Comparison of ENCODE assay signal across 12 cellular contexts in the genomic region with DNA sequence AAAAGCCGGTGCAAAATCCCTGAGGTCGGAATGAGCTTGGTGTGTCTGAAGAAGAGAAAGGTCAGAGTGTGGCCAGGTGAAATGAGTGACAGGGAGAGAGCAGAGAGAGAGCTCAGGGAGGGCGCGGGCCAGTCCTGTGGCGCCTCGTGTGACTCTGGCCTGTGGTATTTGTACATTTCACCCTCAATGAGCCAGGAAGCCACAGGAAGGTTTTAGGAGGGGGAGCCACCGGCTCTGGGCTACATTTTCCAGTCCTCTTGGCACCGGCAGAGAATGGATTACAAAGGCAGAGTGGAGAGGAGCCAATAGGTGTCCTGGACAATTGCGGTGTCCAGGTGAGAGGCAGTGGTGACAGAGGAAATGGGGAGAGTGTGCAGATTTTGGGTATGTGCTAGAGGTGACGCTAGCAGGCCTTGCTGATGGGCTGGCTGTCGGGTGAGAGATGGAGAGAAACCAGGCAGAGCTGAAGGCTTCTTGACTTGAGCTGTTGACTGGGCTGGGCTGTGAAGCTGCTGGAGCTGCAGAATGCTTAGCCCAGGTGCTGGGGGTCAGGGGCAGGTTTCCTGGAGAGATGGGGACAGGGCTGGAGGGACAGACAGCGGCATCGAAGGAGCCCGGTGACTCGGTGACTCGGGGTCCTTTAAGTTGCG. TPM values are rescaled to one million over a fixed set of nuclear protein-coding genes. Genes with fewer than 3 reads are reported as not detected.
DNase-seq lines count a peak whose midpoint lies in the region; ATAC-seq and TF ChIP-seq lines count a peak whose summit lies in the region.
"Had no signal": no experiment of that assay in that cellular context is flagged by ENCODE, and none has a peak within 500 bp of the region (broad histone marks: within the 10 kb centered on the region; RNA-seq: fewer than 3 reads in every experiment).

No MANE protein-coding gene starts in this region.

- no peak overlapping the region for H3K27ac Mint-ChIP-seq in WTC11
- H3K27ac Mint-ChIP-seq: T-helper 1 cell treated with Interleukin-12 subunit alpha and Interleukin-12 subunit beta and Interleukin-4 antibody, amounts not matched to agents 30 μg/mL and 1 μg/mL, for 36 hours had no signal

- POLR2A ChIA-PET in WTC11 (lab: Charles Lee) = interaction anchor here (0.6 kb wide), 2 partner anchors 310 to 1598 kb away, joined by 3 to 7 read pairs; no protein-coding TSS in a partner anchor

- ATAC-seq in WTC11 (no peak), HG03108 (IDR thresholded peaks at IDR 0.05; ENCODE audit: unreplicated experiment) (no peak)

- CTCF ChIA-PET in WTC11 (lab: Charles Lee) = interaction anchor here (0.6 to 3.0 kb wide), 11 partner anchors 28 to 118 kb away, joined by 3 to 14 read pairs (median 4); no protein-coding TSS in a partner anchor

- H3K4me3 Mint-ChIP-seq in WTC11 = no peak overlapping the region
- H3K4me3 Mint-ChIP-seq: T-helper 1 cell treated with Interleukin-12 subunit alpha and Interleukin-12 subunit beta and Interleukin-4 antibody, amounts not matched to agents 30 μg/mL and 1 μg/mL, for 36 hours had no signal

- H3K4me1 Mint-ChIP-seq in WTC11 = peaks cover 43% of the 10 kb centered on the region

- no peak for TF ChIP-seq CTCF in WTC11 (IDR thresholded peaks at IDR 0.05)

- DNase-seq in NCI-H2029 (lab: John Stamatoyannopoulos, UW) (peak; percentile 13), NCI-H2029 treated with DMSO at 0.1 percent for 48 hours (lab: John Stamatoyannopoulos, UW) (no peak), WTC11 (ENCODE audit: low spot score) (no peak), glomerular visceral epithelial cell (ENCODE audit: extremely low spot score) (peak; percentile 78), renal cortical epithelial cell (ENCODE audit: low read depth) (peak; percentile 77), NCI-H2081 treated with DMSO at 0.1 percent for 48 hours (lab: John Stamatoyannopoulos, UW) (no peak), AML-193 (lab: John Stamatoyannopoulos, UW) (no peak)
- DNase-seq: amniotic stem cell, DMS79, NCI-H774 had no signal

- no peaks in the 10 kb centered on the region for H3K9me3 Mint-ChIP-seq in WTC11
- H3K9me3 Mint-ChIP-seq: T-helper 1 cell treated with Interleukin-12 subunit alpha and Interleukin-12 subunit beta and Interleukin-4 antibody, amounts not matched to agents 30 μg/mL and 1 μg/mL, for 36 hours had no signal

- no peaks in the 10 kb centered on the region for H3K27me3 Mint-ChIP-seq in WTC11 (ENCODE audit: low read depth)

- H3K36me3 Mint-ChIP-seq in WTC11 = no peaks in the 10 kb centered on the region

TF ChIP-seq in WTC11, 78 proteins besides CTCF, POLR2A, EP300 and RAD21:
- TF ChIP-seq, protein P1, sequence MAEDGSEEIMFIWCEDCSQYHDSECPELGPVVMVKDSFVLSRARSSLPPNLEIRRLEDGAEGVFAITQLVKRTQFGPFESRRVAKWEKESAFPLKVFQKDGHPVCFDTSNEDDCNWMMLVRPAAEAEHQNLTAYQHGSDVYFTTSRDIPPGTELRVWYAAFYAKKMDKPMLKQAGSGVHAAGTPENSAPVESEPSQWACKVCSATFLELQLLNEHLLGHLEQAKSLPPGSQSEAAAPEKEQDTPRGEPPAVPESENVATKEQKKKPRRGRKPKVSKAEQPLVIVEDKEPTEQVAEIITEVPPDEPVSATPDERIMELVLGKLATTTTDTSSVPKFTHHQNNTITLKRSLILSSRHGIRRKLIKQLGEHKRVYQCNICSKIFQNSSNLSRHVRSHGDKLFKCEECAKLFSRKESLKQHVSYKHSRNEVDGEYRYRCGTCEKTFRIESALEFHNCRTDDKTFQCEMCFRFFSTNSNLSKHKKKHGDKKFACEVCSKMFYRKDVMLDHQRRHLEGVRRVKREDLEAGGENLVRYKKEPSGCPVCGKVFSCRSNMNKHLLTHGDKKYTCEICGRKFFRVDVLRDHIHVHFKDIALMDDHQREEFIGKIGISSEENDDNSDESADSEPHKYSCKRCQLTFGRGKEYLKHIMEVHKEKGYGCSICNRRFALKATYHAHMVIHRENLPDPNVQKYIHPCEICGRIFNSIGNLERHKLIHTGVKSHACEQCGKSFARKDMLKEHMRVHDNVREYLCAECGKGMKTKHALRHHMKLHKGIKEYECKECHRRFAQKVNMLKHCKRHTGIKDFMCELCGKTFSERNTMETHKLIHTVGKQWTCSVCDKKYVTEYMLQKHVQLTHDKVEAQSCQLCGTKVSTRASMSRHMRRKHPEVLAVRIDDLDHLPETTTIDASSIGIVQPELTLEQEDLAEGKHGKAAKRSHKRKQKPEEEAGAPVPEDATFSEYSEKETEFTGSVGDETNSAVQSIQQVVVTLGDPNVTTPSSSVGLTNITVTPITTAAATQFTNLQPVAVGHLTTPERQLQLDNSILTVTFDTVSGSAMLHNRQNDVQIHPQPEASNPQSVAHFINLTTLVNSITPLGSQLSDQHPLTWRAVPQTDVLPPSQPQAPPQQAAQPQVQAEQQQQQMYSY (CRISPR knock-in tag; IDR thresholded peaks at IDR 0.05) = peak; percentile 47; the same call in 1 of the 2 replicates
- TF ChIP-seq ERG (CRISPR knock-in tag; IDR thresholded peaks at IDR 0.05) = no peak
TF ChIP-seq in WTC11: peak in this region for 1.

RNA-seq across cellular contexts. Expression of gene COL13A1, which starts 38.1 kb away (rescaled TPM):
- total RNA-seq in WTC11 (2021) (3.5 to 7.1 TPM (median 4.2 TPM) in 3 replicates), renal cortical epithelial cell (0.35 and 0.87 TPM in 2 replicates)

Comparison
In these comparisons a context has a peak if more than half of its experiments do, and no peak if none do; other contexts are left out.
1. DNase-seq: peak in NCI-H2029 (single experiment), glomerular visceral epithelial cell (single experiment) and renal cortical epithelial cell (single experiment); none in NCI-H2029 treated with DMSO at 0.1 percent for 48 hours (single experiment), WTC11 (single experiment), NCI-H2081 treated with DMSO at 0.1 percent for 48 hours (single experiment) and AML-193 (0 of 2).